8 cellular contexts compared by ENCODE assay signal in the genomic region with DNA sequence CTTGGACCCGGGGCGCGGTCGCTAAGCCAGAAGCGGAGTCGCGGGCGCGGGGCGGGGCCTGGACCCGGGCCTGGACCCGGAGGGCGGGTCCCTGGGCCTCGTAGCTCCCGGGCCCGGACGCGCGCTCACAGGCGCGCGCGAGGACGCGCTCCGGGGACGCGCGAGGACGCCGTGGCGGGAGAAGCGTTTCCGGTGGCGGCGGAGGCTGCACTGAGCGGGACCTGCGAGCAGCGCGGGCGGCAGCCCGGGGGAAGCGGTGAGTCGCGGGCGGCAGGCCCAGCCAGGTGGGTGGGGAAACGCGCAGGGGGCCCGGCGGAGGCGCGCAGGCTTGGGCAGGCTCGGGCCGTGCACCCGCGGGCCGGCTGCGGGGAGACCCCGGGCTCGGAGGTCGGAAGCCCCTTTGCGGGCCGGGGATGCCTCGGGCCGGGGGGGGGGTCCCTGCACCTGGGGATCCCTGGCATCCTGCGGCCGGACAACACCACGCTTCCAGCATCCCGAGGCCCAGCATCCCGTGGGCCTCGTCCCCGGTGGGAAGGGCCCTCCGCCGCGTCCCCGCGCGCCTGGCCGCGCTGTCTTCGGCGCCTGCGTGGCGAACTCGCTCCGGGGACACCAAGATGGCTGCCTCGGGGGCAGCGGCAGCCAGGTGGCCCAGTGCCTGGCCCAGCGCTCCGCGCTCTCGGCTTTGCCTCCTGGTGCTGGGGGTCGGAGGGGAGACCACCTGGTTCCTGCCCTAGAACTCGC. TPM values are rescaled to one million over a fixed set of nuclear protein-coding genes. Genes with fewer than 3 reads are reported as not detected.
DNase-seq lines count a peak whose midpoint lies in the region; ATAC-seq and TF ChIP-seq lines count a peak whose summit lies in the region.

Gene SFXN1 (plus strand): TSS at position 177 of the 741 bp plus-strand sequence. CDS start 13,544 bp downstream, outside the sequence.

- H3K4me1 Mint-ChIP-seq in neural crest cell: peaks cover 29% of the 10 kb centered on the region

- ATAC-seq in GM21390 (IDR thresholded peaks at IDR 0.05; ENCODE audit: unreplicated experiment): peak; percentile 94

- H3K36me3 ChIP-seq in HUES64 (ENCODE audit: insufficient read depth, low read length) (peaks cover 30% of the 10 kb centered on the region), stomach smooth muscle (ENCODE audit: control insufficient read depth in 2 of 2, insufficient read depth in 2 of 2, low read length in 2 of 2) (peaks cover 0 to 5% of the 10 kb centered on the region in 2 donors)

- under 1% methylated on average over 94 of the region's 94 CpGs for WGBS in HUES64

- H3K4me3 Mint-ChIP-seq in neural crest cell: peak within 1 kb of the TSS; percentile 94

- H3K9ac ChIP-seq in HUES64 (ENCODE audit: low read depth, low read length) (peak within 1 kb of the TSS; percentile 91), stomach smooth muscle (ENCODE audit: low read length in 2 of 2) (peak within 1 kb of the TSS; percentile 84)

- peaks cover 19% of the 10 kb centered on the region for H3K27me3 ChIP-seq in HUES64 (ENCODE audit: insufficient read depth, low read length)
- peaks cover 0 to 2% of the 10 kb centered on the region in 2 donors for H3K27me3 ChIP-seq in stomach smooth muscle (ENCODE audit: control insufficient read depth in 1 of 2, insufficient read depth in 2 of 2, low read length in 2 of 2)

- peak within 1 kb of the TSS; percentile 54 for H3K27ac Mint-ChIP-seq in neural crest cell (ENCODE audit: unreplicated experiment)

- TF ChIP-seq CTCF in fibroblast of villous mesenchyme (IDR thresholded peaks at IDR 0.05; ENCODE audit: insufficient read depth, low read depth, low read length) (no peak), neural crest cell (conservative IDR thresholded peaks at IDR 0.05) (no peak)

- peaks cover 34% of the 10 kb centered on the region for H3K27me3 Mint-ChIP-seq in neural crest cell (ENCODE audit: low read depth)

- peak within 1 kb of the TSS; percentile 93 for H3K4me3 ChIP-seq in HUES64 (ENCODE audit: low read length)
- H3K4me3 ChIP-seq in fibroblast of villous mesenchyme (ENCODE audit: low read depth, low read length): peak within 1 kb of the TSS; percentile 92
- H3K4me3 ChIP-seq in stomach smooth muscle (ENCODE audit: low read length in 2 of 2): peak within 1 kb of the TSS; percentile 88 to 92

- peaks cover 23% of the 10 kb centered on the region for H3K36me3 Mint-ChIP-seq in neural crest cell (ENCODE audit: low read depth)

- H3K9me3 ChIP-seq in HUES64 (ENCODE audit: insufficient read depth, low read depth, low read length) (no peaks in the 10 kb centered on the region), stomach smooth muscle (ENCODE audit: control insufficient read depth in 2 of 2, low read length in 2 of 2) (no peaks in the 10 kb centered on the region)

- H3K4me1 ChIP-seq in HUES64 (ENCODE audit: insufficient read depth, low read length) (peaks cover 12% of the 10 kb centered on the region), stomach smooth muscle (ENCODE audit: control insufficient read depth, insufficient read depth, low read length) (peaks cover 15% of the 10 kb centered on the region)

- no peaks in the 10 kb centered on the region for H3K9me3 Mint-ChIP-seq in neural crest cell

- H3K27ac ChIP-seq in HUES64 (ENCODE audit: low read depth, low read length) (peak within 1 kb of the TSS; percentile 57), stomach smooth muscle (ENCODE audit: low read length) (no peak within 1 kb of the TSS)

- peak; percentile 93 for DNase-seq in DMS53 (lab: John Stamatoyannopoulos, UW)
- DNase-seq in RPMI8226: peak; percentile 86
- peak; percentile 74 for DNase-seq in activated effector memory CD4-positive, alpha-beta T cell treated with Interleukin-2 at 50 U/mL for 16 hours
- peak; percentile 69 for DNase-seq in fibroblast of villous mesenchyme (ENCODE audit: low read depth)
- DNase-seq in neural crest cell (ENCODE audit: low read depth, low spot score): peak; percentile 70

RNA-seq across cellular contexts. Expression of gene SFXN1, which starts in this region (rescaled TPM):
- polyA plus RNA-seq in HUES64 (2013, experiment 1 of 2): 77.0 TPM
- polyA plus RNA-seq in HUES64 (2013, experiment 2 of 2): 77.1 TPM
- total RNA-seq in fibroblast of villous mesenchyme (54.4 and 86.8 TPM in 2 replicates), neural crest cell (103 TPM in 2 replicates)
